34 cellular contexts compared by ENCODE assay signal in genomic region chr9:23573800-23574199, GRCh38.
"Had no signal": no experiment of that assay in that cellular context is flagged by ENCODE, and none has a peak within 500 bp of the region (broad histone marks: within the 10 kb centered on the region; RNA-seq: fewer than 3 reads in every experiment).

No MANE protein-coding gene starts in this region.

- DNase-seq: Karpas-422, Kasumi-1, KG1, MG63, MM.1S, MV-4-11, NCI-H1048, NCI-H1092, NCI-H1092 treated with DMSO at 0.1 percent for 48 hours, NCI-H1105, NCI-H1105 treated with DMSO at 0.1 percent for 48 hours, NCI-H1417, NCI-H1417 treated with DMSO at 0.1 percent for 48 hours, NCI-H1436, NCI-H1436 treated with DMSO at 0.1 percent for 48 hours, NCI-H146, NCI-H1694, NCI-H1694 treated with DMSO at 0.1 percent for 48 hours, NCI-H187 treated with DMSO at 0.1 percent for 48 hours, NCI-H1930, NCI-H2029, NCI-H2029 treated with DMSO at 0.1 percent for 48 hours, NCI-H2081, NCI-H2081 treated with DMSO at 0.1 percent for 48 hours, NCI-H2107, NCI-H2171, NCI-H2171 treated with DMSO at 0.1 percent for 48 hours, NCI-H2227 treated with DMSO at 0.1 percent for 48 hours, NCI-H226, NCI-H345, NCI-H446, NCI-H446 treated with DMSO at 0.1 percent for 48 hours, NCI-H510A had no signal

- H3K9me3 ChIP-seq: MG63 had no signal

- H3K27ac ChIP-seq: KMS-11 had no signal

- H3K9ac ChIP-seq: KMS-11 had no signal

- H3K4me3 ChIP-seq: MG63 had no signal

- H3K36me3 ChIP-seq: MG63 had no signal

- H3K4me2 ChIP-seq: KMS-11 had no signal

- H3K27me3 ChIP-seq: MG63 had no signal
